ENCODE assay signal across 12 cellular contexts in genomic region chr16:22424161-22424937, GRCh38. TPM values are rescaled to one million over a fixed set of nuclear protein-coding genes. Genes with fewer than 3 reads are reported as not detected.
DNase-seq lines count a peak whose midpoint lies in the region; ATAC-seq and TF ChIP-seq lines count a peak whose summit lies in the region.
"Had no signal": no experiment of that assay in that cellular context is flagged by ENCODE, and none has a peak within 500 bp of the region (broad histone marks: within the 10 kb centered on the region; RNA-seq: fewer than 3 reads in every experiment).

No MANE protein-coding gene starts in this region.

- peaks cover 34% of the 10 kb centered on the region for H3K36me3 Mint-ChIP-seq in HFFc6 (ENCODE audit: low read depth)

- in situ Hi-C loops in ACHN (cut with HindIII; ENCODE audit: low pct_ligation_motif_present, low pct_unique_long_range_greater_than_20kb, low sequenced_read_pairs): no loop called here

- TF ChIP-seq CTCF in HFFc6 (IDR thresholded peaks at IDR 0.05) (no peak), lung (IDR thresholded peaks at IDR 0.05; ENCODE audit: control extremely low read depth, extremely low read depth) (no peak), testis (IDR thresholded peaks at IDR 0.05) (no peak)

- WGBS in lung, 2 donors: 55 to 78% methylated on average over 22 of the region's 22 CpGs
- 41 to 47% methylated on average over 22 of the region's 22 CpGs for WGBS in testis, 2 donors

- peak overlapping the region; percentile 69 for H3K27ac ChIP-seq in cingulate gyrus (ENCODE audit: low read depth, low read length)
- H3K27ac ChIP-seq in lung (ENCODE audit: low read depth in 1 of 2, low read length in 1 of 2): peak overlapping the region; percentile 15 to 83
- peak overlapping the region; percentile 46 to 55 for H3K27ac ChIP-seq in testis

- no peak for TF ChIP-seq POLR2A in testis (IDR thresholded peaks at IDR 0.05)

- ATAC-seq in lung (ENCODE audit: insufficient read depth, low FRiP score): no peak
- no peak for ATAC-seq in HG03097 (IDR thresholded peaks at IDR 0.05; ENCODE audit: low FRiP score, unreplicated experiment)
- ATAC-seq: HCT116 had no signal

- H3K27me3 Mint-ChIP-seq in HFFc6 (ENCODE audit: insufficient read depth): no peaks in the 10 kb centered on the region

- no peaks in the 10 kb centered on the region for H3K9me3 Mint-ChIP-seq in HFFc6
- H3K9me3 Mint-ChIP-seq: activated T-helper 1 cell treated with anti-CD3 and anti-CD28 coated beads, Interleukin-12 subunit alpha, Interleukin-12 subunit beta, Interleukin-2, Interleukin-4 antibody, amounts not matched to agents 30 ng/mL and 10 ng/mL and 1 ng/mL, durations not matched to agents 14 hours and 24 hours and 36 hours had no signal

- H3K36me3 ChIP-seq in lung (ENCODE audit: control insufficient read depth in 2 of 2, insufficient read depth in 2 of 2, low read length in 2 of 2) (peaks cover 7 to 36% of the 10 kb centered on the region in 2 donors), testis (ENCODE audit: low read depth, missing control alignments) (no peaks in the 10 kb centered on the region)

- intact Hi-C loops in testis (cut with DNase I; ENCODE audit: low total_unique reads): no loop called here

- H3K27me3 ChIP-seq in lung (ENCODE audit: control insufficient read depth, insufficient read depth): no peaks in the 10 kb centered on the region
- H3K27me3 ChIP-seq in testis: no peaks in the 10 kb centered on the region

- H3K4me3 ChIP-seq in lung (no peak overlapping the region), testis (no peak overlapping the region)

- H3K27ac Mint-ChIP-seq in HFFc6: peak overlapping the region; percentile 93
- H3K27ac Mint-ChIP-seq: activated T-helper 1 cell treated with anti-CD3 and anti-CD28 coated beads, Interleukin-12 subunit alpha, Interleukin-12 subunit beta, Interleukin-2, Interleukin-4 antibody, amounts not matched to agents 30 ng/mL and 10 ng/mL and 1 ng/mL, durations not matched to agents 14 hours and 24 hours and 36 hours had no signal

- no peaks in the 10 kb centered on the region for H3K9me3 ChIP-seq in lung (ENCODE audit: control insufficient read depth in 2 of 2, insufficient read depth in 1 of 2, low read length in 1 of 2)
- H3K9me3 ChIP-seq in testis: no peaks in the 10 kb centered on the region

- peak; percentile 52 for DNase-seq in HFFc6
- DNase-seq in lung (ENCODE audit: low spot score): no peak
- DNase-seq in testis: peak; percentile 65
- no peak for DNase-seq in ACHN
- DNase-seq in NCI-H128 (lab: John Stamatoyannopoulos, UW; ENCODE audit: unreplicated experiment): no peak
- DNase-seq: Kasumi-1; RPMI8226; stimulated activated CD4-positive, alpha-beta T cell treated with anti-CD3 and anti-CD28 coated beads, Interleukin-2, amount 100 ng/mL, for 24 hours had no signal

- peaks cover 0 to 11% of the 10 kb centered on the region in 2 donors for H3K4me1 ChIP-seq in lung (ENCODE audit: control insufficient read depth in 2 of 2, insufficient read depth in 2 of 2, low read length in 2 of 2)
- peaks cover 28% of the 10 kb centered on the region for H3K4me1 ChIP-seq in testis

- H3K4me3 Mint-ChIP-seq in HFFc6: peak overlapping the region; percentile 81
- H3K4me3 Mint-ChIP-seq: activated T-helper 1 cell treated with anti-CD3 and anti-CD28 coated beads, Interleukin-12 subunit alpha, Interleukin-12 subunit beta, Interleukin-2, Interleukin-4 antibody, amounts not matched to agents 30 ng/mL and 10 ng/mL and 1 ng/mL, durations not matched to agents 14 hours and 24 hours and 36 hours had no signal

- H3K4me1 Mint-ChIP-seq in HFFc6 (ENCODE audit: low read depth): peaks cover 22% of the 10 kb centered on the region

RNA-seq across cellular contexts. Expression of gene CDR2, which starts 49.9 kb away (rescaled TPM):
- 10 to 100 TPM; 35.9 to 43.4 (median 39.1) TPM for total RNA-seq in HFFc6 (2021; fragmentation: NEBNext Ultra II Directional; extraction: Animal tissue kit (Norgen Biotek cat#: 25700))
- total RNA-seq in lung: 10 to 100 TPM; 14.8 to 27.0 TPM
- 10 to 100 TPM; 11.3 to 13.1 TPM for polyA plus RNA-seq in lung
- total RNA-seq in testis: 10 to 100 TPM; 56.8 to 63.7 TPM
- polyA plus RNA-seq in testis (ENCODE audit: insufficient read depth, low read depth, low replicate concordance): 133 TPM

Comparison
In these comparisons a context has a peak if more than half of its experiments do, and no peak if none do; other contexts are left out.
1. DNase-seq: peak in HFFc6 (single experiment) and testis (single experiment); none in lung (single experiment), ACHN (single experiment) and NCI-H128 (single experiment).
2. Peak in every context shown above with its lines, with median percentiles within 50 percentile points of each other: H3K27ac ChIP-seq.